10 cellular contexts compared by ENCODE assay signal in genomic region chr6:2563635-2564034, GRCh38.
DNase-seq lines count a peak whose midpoint lies in the region; ATAC-seq and TF ChIP-seq lines count a peak whose summit lies in the region.
"Had no signal": no experiment of that assay in that cellular context is flagged by ENCODE, and none has a peak within 500 bp of the region (broad histone marks: within the 10 kb centered on the region; RNA-seq: fewer than 3 reads in every experiment).

No MANE protein-coding gene starts in this region.

- peak in 2 of 3 donors; percentile 17 to 23 for DNase-seq in stimulated activated CD4-positive, alpha-beta T cell treated with anti-CD3 and anti-CD28 coated beads, Interleukin-12 subunit alpha, Interleukin-12 subunit beta, amount 100 ng/mL, for 48 hours (ENCODE audit: low read depth in 2 of 3, low spot score in 1 of 3)
- DNase-seq in stimulated activated CD4-positive, alpha-beta T cell treated with anti-CD3 and anti-CD28 coated beads, Interleukin-4, amount 100 ng/mL, for 1 hour: no peak
- peak; percentile 37 for DNase-seq in T-helper 2 cell treated with Interferon-gamma antibody and Interleukin-4, amounts not matched to agents 5 μg/mL and 100 μg/mL, for 36 hours (ENCODE audit: low spot score)
- DNase-seq in tibial artery (no peak), putamen (ENCODE audit: low spot score) (no peak), NCI-H1105 treated with DMSO at 0.1 percent for 48 hours (lab: John Stamatoyannopoulos, UW) (no peak)
- no peak for DNase-seq in activated effector memory CD4-positive, alpha-beta T cell treated with Interleukin-2 at 50 U/mL for 16 hours
- DNase-seq: CD4-positive, alpha-beta T cell; T-cell had no signal

- H3K36me3 ChIP-seq in tibial artery: no peaks in the 10 kb centered on the region

- no peaks in the 10 kb centered on the region for H3K9me3 ChIP-seq in tibial artery

- H3K27me3 Mint-ChIP-seq in T-helper 2 cell treated with Interferon-gamma antibody and Interleukin-4, amounts not matched to agents 5 μg/mL and 100 μg/mL, for 36 hours (ENCODE audit: low read depth): peaks cover 78% of the 10 kb centered on the region

- H3K27ac ChIP-seq in tibial artery: peak overlapping the region; percentile 42 to 58

- H3K9me3 Mint-ChIP-seq in T-helper 2 cell treated with Interferon-gamma antibody and Interleukin-4, amounts not matched to agents 5 μg/mL and 100 μg/mL, for 36 hours: no peaks in the 10 kb centered on the region
- H3K9me3 Mint-ChIP-seq: CD4-positive, alpha-beta T cell had no signal

- intact Hi-C loops in tibial artery (cut with DNase I; ENCODE audit: low total_unique reads): no loop called here

- ATAC-seq in HG02943 (IDR thresholded peaks at IDR 0.05; ENCODE audit: low read depth, unreplicated experiment): peak; percentile 53
- ATAC-seq: T-cell had no signal

- no peaks in the 10 kb centered on the region for H3K27me3 ChIP-seq in tibial artery

- H3K4me3 ChIP-seq in tibial artery: peak overlapping the region in 1 of 2 donors; percentile 13

- H3K4me3 Mint-ChIP-seq in T-helper 2 cell treated with Interferon-gamma antibody and Interleukin-4, amounts not matched to agents 5 μg/mL and 100 μg/mL, for 36 hours: peak overlapping the region; percentile 0
- H3K4me3 Mint-ChIP-seq: CD4-positive, alpha-beta T cell; T-cell had no signal

- H3K4me1 Mint-ChIP-seq in T-helper 2 cell treated with Interferon-gamma antibody and Interleukin-4, amounts not matched to agents 5 μg/mL and 100 μg/mL, for 36 hours (ENCODE audit: low read depth): peaks cover 13% of the 10 kb centered on the region

- no peaks in the 10 kb centered on the region for H3K36me3 Mint-ChIP-seq in T-helper 2 cell treated with Interferon-gamma antibody and Interleukin-4, amounts not matched to agents 5 μg/mL and 100 μg/mL, for 36 hours (ENCODE audit: low read depth)
- H3K36me3 Mint-ChIP-seq: T-cell had no signal

- no peak for TF ChIP-seq CTCF in tibial artery (IDR thresholded peaks at IDR 0.05)

- peaks cover 0 to 21% (median 6%) of the 10 kb centered on the region in 4 donors for H3K4me1 ChIP-seq in tibial artery

- no peak overlapping the region for H3K27ac Mint-ChIP-seq in T-helper 2 cell treated with Interferon-gamma antibody and Interleukin-4, amounts not matched to agents 5 μg/mL and 100 μg/mL, for 36 hours
- H3K27ac Mint-ChIP-seq: CD4-positive, alpha-beta T cell; T-cell had no signal

Comparison
In these comparisons a context has a peak if more than half of its experiments do, and no peak if none do; other contexts are left out.
1. DNase-seq: peak in stimulated activated CD4-positive, alpha-beta T cell treated with anti-CD3 and anti-CD28 coated beads, Interleukin-12 subunit alpha, Interleukin-12 subunit beta, amount 100 ng/mL, for 48 hours (2 of 3) and T-helper 2 cell treated with Interferon-gamma antibody and Interleukin-4, amounts not matched to agents 5 μg/mL and 100 μg/mL, for 36 hours (single experiment); none in stimulated activated CD4-positive, alpha-beta T cell treated with anti-CD3 and anti-CD28 coated beads, Interleukin-4, amount 100 ng/mL, for 1 hour (single experiment), tibial artery (0 of 2), putamen (single experiment), activated effector memory CD4-positive, alpha-beta T cell treated with Interleukin-2 at 50 U/mL for 16 hours (single experiment) and NCI-H1105 treated with DMSO at 0.1 percent for 48 hours (single experiment).